Comparison of ENCODE assay signal across 12 cellular contexts in genomic region chr5:75055727-75056144, GRCh38.
DNase-seq lines count a peak whose midpoint lies in the region; ATAC-seq and TF ChIP-seq lines count a peak whose summit lies in the region.
"Had no signal": no experiment of that assay in that cellular context is flagged by ENCODE, and none has a peak within 500 bp of the region (broad histone marks: within the 10 kb centered on the region; RNA-seq: fewer than 3 reads in every experiment).

No MANE protein-coding gene starts in this region.

- TF ChIP-seq CTCF in AG04449 (IDR thresholded peaks at IDR 0.05; ENCODE audit: insufficient read depth, low read length, missing control alignments) (no peak), astrocyte of the spinal cord (IDR thresholded peaks at IDR 0.05; ENCODE audit: low read depth, low read length) (no peak)

- no peak overlapping the region for H3K4me3 ChIP-seq in AG04449 (ENCODE audit: low read depth, low read length)
- no peak overlapping the region for H3K4me3 ChIP-seq in astrocyte of the spinal cord (ENCODE audit: low read depth, low read length)
- H3K4me3 ChIP-seq: Peyer's patch had no signal

- peak; percentile 81 for DNase-seq in AG04449 (ENCODE audit: low read depth, low spot score)
- DNase-seq in GM04504 (ENCODE audit: low read depth), result peak; percentile 28
- peak; percentile 63 for DNase-seq in astrocyte of the spinal cord (ENCODE audit: low read depth, low spot score)
- peak; percentile 48 for DNase-seq in iPS-NIHi7 (ENCODE audit: extremely low spot score)
- DNase-seq in head of caudate nucleus, result no peak
- no peak for DNase-seq in GDM1 (lab: John Stamatoyannopoulos, UW)
- DNase-seq: activated CD4-positive, alpha-beta T cell treated with anti-CD3 and anti-CD28 coated beads, Interleukin-2, amount 50 U/mL, for 4 hours; activated gamma-delta T cell treated with Interleukin-2 at 50 U/mL for 16 hours; NCI-H510A; Peyer's patch had no signal

- in situ Hi-C loops in astrocyte of the spinal cord (cut with HindIII; ENCODE audit: low sequenced_read_pairs), result no loop called here

- ATAC-seq in HG03460 (IDR thresholded peaks at IDR 0.05; ENCODE audit: unreplicated experiment) (no peak), HG02678 (IDR thresholded peaks at IDR 0.05; ENCODE audit: unreplicated experiment) (no peak)

- CTCF ChIA-PET in AG04449 (lab: Yijun Ruan, JAX), result interaction anchor here (0.8 to 3.7 kb wide), 3 partner anchors 16 to 181 kb away, joined by 4 to 15 read pairs (median 13); partner anchors contain the start of gene ANKRD31

- POLR2A ChIA-PET in AG04449 (lab: Yijun Ruan, JAX), result no interaction called here

- intact Hi-C loops in head of caudate nucleus (cut with DNase I), result loop anchor here (10.0 kb wide), 1 partner anchor 179 kb away; the partner anchor contains the start of gene ANKRD31

Comparison
In these comparisons a context has a peak if more than half of its experiments do, and no peak if none do; other contexts are left out.
1. DNase-seq: peak in AG04449 (single experiment), GM04504 (single experiment), astrocyte of the spinal cord (single experiment) and iPS-NIHi7 (single experiment); none in head of caudate nucleus (0 of 42) and GDM1 (single experiment).